In the genomic region with DNA sequence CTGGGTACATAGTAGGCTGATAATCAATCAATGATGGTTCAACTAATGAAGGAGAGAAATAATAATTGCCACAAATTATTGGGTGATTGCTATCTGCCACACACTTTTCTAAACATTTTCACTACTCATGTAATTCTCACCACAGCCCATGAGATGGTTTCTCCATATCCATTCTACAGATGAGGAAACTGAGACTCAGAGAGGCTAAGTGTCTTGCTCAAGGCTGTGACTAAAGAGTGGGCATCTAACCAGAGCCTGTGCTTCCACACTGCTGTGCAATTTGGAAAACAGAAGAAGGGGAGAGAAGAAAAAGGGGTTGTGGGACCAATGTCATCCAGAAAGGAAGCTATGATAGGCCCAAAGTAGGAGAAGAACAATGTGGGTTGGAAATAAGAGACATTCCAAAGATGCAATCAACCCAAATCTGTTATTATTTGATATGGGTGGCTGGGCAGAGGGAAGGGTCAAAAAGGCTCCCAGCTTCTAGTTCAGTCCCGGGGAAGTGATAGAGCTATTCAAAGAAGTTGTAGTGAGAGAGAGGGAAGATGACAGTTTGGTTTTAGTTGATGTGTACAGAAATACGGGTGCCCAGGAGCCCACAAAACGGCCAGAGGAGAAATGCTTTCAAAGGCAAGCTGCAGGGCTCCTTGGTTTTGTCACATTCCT, we compare ENCODE assay signal across 1 cellular context.
TF ChIP-seq lines count a peak whose summit lies in the region.

No MANE protein-coding gene starts in this region.

TF ChIP-seq in HepG2, 621 proteins besides CTCF, POLR2A, EP300 and RAD21 (continued from another document):
- TF ChIP-seq, protein P1, sequence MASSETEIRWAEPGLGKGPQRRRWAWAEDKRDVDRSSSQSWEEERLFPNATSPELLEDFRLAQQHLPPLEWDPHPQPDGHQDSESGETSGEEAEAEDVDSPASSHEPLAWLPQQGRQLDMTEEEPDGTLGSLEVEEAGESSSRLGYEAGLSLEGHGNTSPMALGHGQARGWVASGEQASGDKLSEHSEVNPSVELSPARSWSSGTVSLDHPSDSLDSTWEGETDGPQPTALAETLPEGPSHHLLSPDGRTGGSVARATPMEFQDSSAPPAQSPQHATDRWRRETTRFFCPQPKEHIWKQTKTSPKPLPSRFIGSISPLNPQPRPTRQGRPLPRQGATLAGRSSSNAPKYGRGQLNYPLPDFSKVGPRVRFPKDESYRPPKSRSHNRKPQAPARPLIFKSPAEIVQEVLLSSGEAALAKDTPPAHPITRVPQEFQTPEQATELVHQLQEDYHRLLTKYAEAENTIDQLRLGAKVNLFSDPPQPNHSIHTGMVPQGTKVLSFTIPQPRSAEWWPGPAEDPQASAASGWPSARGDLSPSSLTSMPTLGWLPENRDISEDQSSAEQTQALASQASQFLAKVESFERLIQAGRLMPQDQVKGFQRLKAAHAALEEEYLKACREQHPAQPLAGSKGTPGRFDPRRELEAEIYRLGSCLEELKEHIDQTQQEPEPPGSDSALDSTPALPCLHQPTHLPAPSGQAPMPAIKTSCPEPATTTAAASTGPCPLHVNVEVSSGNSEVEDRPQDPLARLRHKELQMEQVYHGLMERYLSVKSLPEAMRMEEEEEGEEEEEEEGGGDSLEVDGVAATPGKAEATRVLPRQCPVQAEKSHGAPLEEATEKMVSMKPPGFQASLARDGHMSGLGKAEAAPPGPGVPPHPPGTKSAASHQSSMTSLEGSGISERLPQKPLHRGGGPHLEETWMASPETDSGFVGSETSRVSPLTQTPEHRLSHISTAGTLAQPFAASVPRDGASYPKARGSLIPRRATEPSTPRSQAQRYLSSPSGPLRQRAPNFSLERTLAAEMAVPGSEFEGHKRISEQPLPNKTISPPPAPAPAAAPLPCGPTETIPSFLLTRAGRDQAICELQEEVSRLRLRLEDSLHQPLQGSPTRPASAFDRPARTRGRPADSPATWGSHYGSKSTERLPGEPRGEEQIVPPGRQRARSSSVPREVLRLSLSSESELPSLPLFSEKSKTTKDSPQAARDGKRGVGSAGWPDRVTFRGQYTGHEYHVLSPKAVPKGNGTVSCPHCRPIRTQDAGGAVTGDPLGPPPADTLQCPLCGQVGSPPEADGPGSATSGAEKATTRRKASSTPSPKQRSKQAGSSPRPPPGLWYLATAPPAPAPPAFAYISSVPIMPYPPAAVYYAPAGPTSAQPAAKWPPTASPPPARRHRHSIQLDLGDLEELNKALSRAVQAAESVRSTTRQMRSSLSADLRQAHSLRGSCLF (CRISPR knock-in tag; IDR thresholded peaks at IDR 0.05; ENCODE audit: borderline replicate concordance), result no peak
TF ChIP-seq in HepG2: peak in this region for 6.
